30 cellular contexts compared by ENCODE assay signal in genomic region chr13:104650426-104650825, GRCh38.
"Had no signal": no experiment of that assay in that cellular context is flagged by ENCODE, and none has a peak within 500 bp of the region (broad histone marks: within the 10 kb centered on the region; RNA-seq: fewer than 3 reads in every experiment).

No MANE protein-coding gene starts in this region.

- H3K27ac ChIP-seq: adrenal gland, body of pancreas, cardiac muscle cell, colonic mucosa, gastroesophageal sphincter, hepatocyte, ovary, prostate gland, stomach, thyroid gland, VCaP had no signal

- H3K4me3 ChIP-seq: adrenal gland, body of pancreas, cardiac muscle cell, colonic mucosa, gastroesophageal sphincter, hepatocyte, ovary, prostate gland, stomach, thyroid gland had no signal

- H3K79me2 ChIP-seq: hepatocyte had no signal

- H2AFZ ChIP-seq: hepatocyte had no signal

- ATAC-seq: activated CD4-positive, CD25-positive, alpha-beta regulatory T cell treated with anti-CD3 and anti-CD28 coated beads, Interleukin-2, amount 50 U/mL, for 24 hours; body of pancreas; gastroesophageal sphincter; left cardiac atrium; stimulated activated naive B cell treated with anti-CD40 and anti-IgM and Interleukin-4, amounts not matched to agents 10 μg/mL and 1 μg/mL and 100 μg/mL, for 72 hours had no signal

- H3K27me3 ChIP-seq: adrenal gland, body of pancreas, cardiac muscle cell, colonic mucosa, hepatocyte, ovary, stomach, thyroid gland had no signal

- H3K4me2 ChIP-seq: hepatocyte had no signal

- H3K9me3 ChIP-seq: adrenal gland, body of pancreas, colonic mucosa, gastroesophageal sphincter, ovary, prostate gland, stomach, thyroid gland had no signal

- DNase-seq: activated CD4-positive, alpha-beta T cell treated with anti-CD3 and anti-CD28 coated beads for 48 hours; activated CD4-positive, alpha-beta T cell treated with anti-CD3 and anti-CD28 coated beads, Interleukin-2, amount 50 U/mL, for 48 hours; activated CD8-positive, alpha-beta memory T cell treated with anti-CD3 and anti-CD28 coated beads for 24 hours; activated effector memory CD4-positive, alpha-beta T cell treated with anti-CD3 and anti-CD28 coated beads, Interleukin-2, amount 50 U/mL, for 16 hours; activated naive CD4-positive, alpha-beta T cell treated with anti-CD3 and anti-CD28 coated beads for 36 hours; activated naive CD8-positive, alpha-beta T cell treated with anti-CD3 and anti-CD28 coated beads for 36 hours; adrenal gland; aorta; body of pancreas; cerebellar nuclear complex; colonic mucosa; effector CD8-positive, alpha-beta T cell; erythroblast; islet precursor cell; left cardiac atrium; naive B cell; nephron progenitor cell; ovary; retina; stimulated activated CD4-positive, alpha-beta T cell treated with anti-CD3 and anti-CD28 coated beads, Interleukin-15, amount 100 ng/mL, for 24 hours; stimulated activated CD4-positive, alpha-beta T cell treated with anti-CD3 and anti-CD28 coated beads, Interleukin-2, amount 100 ng/mL, for 24 hours; stimulated activated naive B cell treated with anti-CD40 and anti-IgM and Interleukin-4, amounts not matched to agents 10 μg/mL and 1 μg/mL and 100 μg/mL, for 72 hours; stomach; thyroid gland had no signal

- H3K4me1 ChIP-seq: adrenal gland, body of pancreas, colonic mucosa, gastroesophageal sphincter, prostate gland, stomach, thyroid gland had no signal

- H3K36me3 ChIP-seq: adrenal gland, cardiac muscle cell, colonic mucosa, gastroesophageal sphincter, ovary, prostate gland, stomach, thyroid gland had no signal
